11 cellular contexts compared by ENCODE assay signal in genomic region chr4:40656221-40656863, GRCh38. TPM values are rescaled to one million over a fixed set of nuclear protein-coding genes. Genes with fewer than 3 reads are reported as not detected.
DNase-seq lines count a peak whose midpoint lies in the region; ATAC-seq and TF ChIP-seq lines count a peak whose summit lies in the region.
"Had no signal": no experiment of that assay in that cellular context is flagged by ENCODE, and none has a peak within 500 bp of the region (broad histone marks: within the 10 kb centered on the region; RNA-seq: fewer than 3 reads in every experiment).

No MANE protein-coding gene starts in this region.

- 86 to 91% methylated on average over 9 of the region's 9 CpGs for WGBS in lower leg skin, 2 donors

- DNase-seq in GM12864 (ENCODE audit: low read depth) (peak; percentile 84), NB4 (ENCODE audit: low read depth) (peak; percentile 48), NCI-H146 treated with DMSO at 0.1 percent for 48 hours (lab: John Stamatoyannopoulos, UW; ENCODE audit: unreplicated experiment) (no peak), lower leg skin (ENCODE audit: low spot score in 2 of 2) (no peak), DMS 273 treated with DMSO at 0.1 percent for 48 hours (lab: John Stamatoyannopoulos, UW) (no peak), amygdala (lab: John Stamatoyannopoulos, UW) (no peak)
- DNase-seq: right lobe of liver, SHP77 treated with DMSO at 0.1 percent for 48 hours, stomach had no signal

- H3K4me3 ChIP-seq in GM12864 (ENCODE audit: low read depth, low read length): peak overlapping the region; percentile 33
- no peak overlapping the region for H3K4me3 ChIP-seq in NB4 (ENCODE audit: low read depth, low read length)
- no peak overlapping the region for H3K4me3 ChIP-seq in lower leg skin (ENCODE audit: low read depth, poor library complexity, severe bottlenecking)
- H3K4me3 ChIP-seq: right lobe of liver, stomach had no signal

- ATAC-seq in GM19395 (IDR thresholded peaks at IDR 0.05; ENCODE audit: unreplicated experiment) (peak; percentile 95), HG02981 (IDR thresholded peaks at IDR 0.05; ENCODE audit: unreplicated experiment) (peak; percentile 93)
- ATAC-seq: right lobe of liver had no signal

- intact Hi-C loops in lower leg skin (cut with DNase I; ENCODE audit: low total_unique reads): no loop called here

- TF ChIP-seq POLR2A in NB4 (IDR thresholded peaks at IDR 0.05; ENCODE audit: extremely low read depth, insufficient read length): no peak
- TF ChIP-seq POLR2A in lower leg skin (IDR thresholded peaks at IDR 0.05): no peak

- no peak for TF ChIP-seq CTCF in GM12864 (IDR thresholded peaks at IDR 0.05; ENCODE audit: low read depth, low read length, missing control alignments)
- no peak for TF ChIP-seq CTCF in NB4 (IDR thresholded peaks at IDR 0.05; ENCODE audit: low read depth, low read length)
- no peak for TF ChIP-seq CTCF in lower leg skin (IDR thresholded peaks at IDR 0.05)

RNA-seq across cellular contexts. Expression of gene RBM47, which starts 26.7 kb away (rescaled TPM):
- total RNA-seq in lower leg skin: 10 to 100 TPM; 38.4 to 73.8 (median 46.9) TPM

Comparison
In these comparisons a context has a peak if more than half of its experiments do, and no peak if none do; other contexts are left out.
1. DNase-seq: peak in GM12864 (single experiment) and NB4 (single experiment); none in NCI-H146 treated with DMSO at 0.1 percent for 48 hours (single experiment), lower leg skin (0 of 2), DMS 273 treated with DMSO at 0.1 percent for 48 hours (single experiment) and amygdala (0 of 56).